In genomic region chr4:634599-634985, GRCh38 we compare ENCODE assay signal across 29 cellular contexts. TPM values are rescaled to one million over a fixed set of nuclear protein-coding genes. Genes with fewer than 3 reads are reported as not detected.
"Had no signal": no experiment of that assay in that cellular context is flagged by ENCODE, and none has a peak within 500 bp of the region (broad histone marks: within the 10 kb centered on the region; RNA-seq: fewer than 3 reads in every experiment).

No MANE protein-coding gene starts in this region.

- H3K36me3 Mint-ChIP-seq: activated CD4-positive, alpha-beta memory T cell treated with anti-CD3 and anti-CD28 coated beads for 36 hours; activated naive CD8-positive, alpha-beta T cell treated with anti-CD3 and anti-CD28 coated beads for 36 hours; mesothelial cell of epicardium; T-cell had no signal

- H3K9me3 ChIP-seq: body of pancreas, suprapubic skin, transverse colon had no signal

- H3K4me1 Mint-ChIP-seq: activated B cell treated with CpG ODN at 0.5 μM for 24 hours; activated naive CD8-positive, alpha-beta T cell treated with anti-CD3 and anti-CD28 coated beads for 36 hours; endodermal cell; mesothelial cell of epicardium; stimulated activated naive CD8-positive, alpha-beta T cell treated with anti-CD3 and anti-CD28 coated beads, Interleukin-15, amount 100 ng/mL, for 72 hours; T-cell had no signal

- H3K4me1 ChIP-seq: body of pancreas, suprapubic skin, transverse colon had no signal

- H3K36me3 ChIP-seq: suprapubic skin, transverse colon had no signal

- H3K27ac ChIP-seq: body of pancreas, dorsolateral prefrontal cortex, epithelial cell of prostate, hepatocyte, suprapubic skin, transverse colon had no signal

- DNase-seq: activated B cell treated with CpG ODN at 0.5 μM for 24 hours; activated CD4-positive, alpha-beta memory T cell treated with anti-CD3 and anti-CD28 coated beads for 36 hours; activated CD4-positive, alpha-beta T cell treated with anti-CD3 and anti-CD28 coated beads for 4 hours; activated naive CD4-positive, alpha-beta T cell; activated naive CD8-positive, alpha-beta T cell treated with anti-CD3 and anti-CD28 coated beads for 36 hours; activated T-cell treated with anti-CD3 and anti-CD28 coated beads for 4 hours; amygdala; body of pancreas; caudate nucleus; foreskin fibroblast; nucleus accumbens; retina; stimulated activated CD4-positive, alpha-beta T cell treated with anti-CD3 and anti-CD28 coated beads, Interleukin-2, amount 100 ng/mL, for 48 hours; stimulated activated naive CD8-positive, alpha-beta T cell treated with anti-CD3 and anti-CD28 coated beads, Interleukin-15, amount 100 ng/mL, for 72 hours; T-cell; transverse colon had no signal

- ATAC-seq: body of pancreas, left lobe of liver, T-cell had no signal

- H3K27ac Mint-ChIP-seq: activated B cell treated with CpG ODN at 0.5 μM for 24 hours; activated CD4-positive, alpha-beta memory T cell treated with anti-CD3 and anti-CD28 coated beads for 36 hours; activated naive CD8-positive, alpha-beta T cell treated with anti-CD3 and anti-CD28 coated beads for 36 hours; activated T-helper 1 cell treated with anti-CD3 and anti-CD28 coated beads, Interleukin-12 subunit alpha, Interleukin-12 subunit beta, Interleukin-2, Interleukin-4 antibody, amounts not matched to agents 30 ng/mL and 10 ng/mL and 1 ng/mL, durations not matched to agents 14 hours and 24 hours and 36 hours; endodermal cell; mesothelial cell of epicardium; nephron; stimulated activated naive CD8-positive, alpha-beta T cell treated with anti-CD3 and anti-CD28 coated beads, Interleukin-15, amount 100 ng/mL, for 72 hours; T-cell had no signal

- H3K4me3 ChIP-seq: body of pancreas, dorsolateral prefrontal cortex, hepatocyte, suprapubic skin, transverse colon had no signal

- H3K27me3 ChIP-seq: body of pancreas, dorsolateral prefrontal cortex, hepatocyte had no signal

- H3K4me3 Mint-ChIP-seq: activated B cell treated with CpG ODN at 0.5 μM for 24 hours; activated CD4-positive, alpha-beta memory T cell treated with anti-CD3 and anti-CD28 coated beads for 36 hours; activated naive CD8-positive, alpha-beta T cell treated with anti-CD3 and anti-CD28 coated beads for 36 hours; activated T-helper 1 cell treated with anti-CD3 and anti-CD28 coated beads, Interleukin-12 subunit alpha, Interleukin-12 subunit beta, Interleukin-2, Interleukin-4 antibody, amounts not matched to agents 30 ng/mL and 10 ng/mL and 1 ng/mL, durations not matched to agents 14 hours and 24 hours and 36 hours; endodermal cell; mesothelial cell of epicardium; nephron; stimulated activated naive CD8-positive, alpha-beta T cell treated with anti-CD3 and anti-CD28 coated beads, Interleukin-15, amount 100 ng/mL, for 72 hours; T-cell had no signal

RNA-seq across cellular contexts. Expression of gene PDE6B, which starts 9.2 kb away (rescaled TPM):
- polyA plus RNA-seq: keratinocyte had no signal

RNA-seq across cellular contexts. Expression of gene TMEM271, which starts 58.5 kb away (rescaled TPM):
- total RNA-seq: activated B cell treated with CpG ODN at 0.5 μM for 24 hours; activated CD4-positive, alpha-beta memory T cell treated with anti-CD3 and anti-CD28 coated beads for 36 hours; activated naive CD8-positive, alpha-beta T cell treated with anti-CD3 and anti-CD28 coated beads for 36 hours; activated T-helper 1 cell treated with anti-CD3 and anti-CD28 coated beads, Interleukin-12 subunit alpha, Interleukin-12 subunit beta, Interleukin-2, Interleukin-4 antibody, amounts not matched to agents 30 ng/mL and 10 ng/mL and 1 ng/mL, durations not matched to agents 14 hours and 24 hours and 36 hours; body of pancreas; endodermal cell; glomerular endothelial cell; hepatocyte; left lobe of liver; lung microvascular endothelial cell; mesothelial cell of epicardium; skeletal muscle tissue; T-cell; transverse colon had no signal
- polyA plus RNA-seq: hepatocyte, keratinocyte had no signal
